In the genomic region with DNA sequence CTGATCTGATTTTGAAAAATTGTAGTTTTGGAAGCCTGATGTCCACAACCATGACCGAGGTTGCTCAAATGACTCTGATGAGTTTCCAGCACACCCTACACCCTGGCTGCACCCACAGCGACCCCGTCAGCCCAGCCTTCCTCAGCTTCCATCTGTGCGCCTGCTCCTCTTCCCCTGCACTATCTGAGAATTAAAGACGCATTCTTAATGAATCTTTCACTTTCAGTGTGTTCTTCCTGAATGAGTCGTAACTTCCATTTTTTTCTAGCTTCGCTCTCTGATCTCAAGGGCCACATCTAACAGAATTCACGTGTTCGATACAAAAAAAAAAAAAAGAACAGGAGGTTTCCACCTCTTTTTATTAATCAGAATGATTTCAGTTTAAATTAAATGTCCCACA, we compare ENCODE assay signal across 8 cellular contexts. TPM values are rescaled to one million over a fixed set of nuclear protein-coding genes. Genes with fewer than 3 reads are reported as not detected.
A peak's percentile ranks its signal among the peaks of the same experiment; 100 is the strongest.
DNase-seq lines count a peak whose midpoint lies in the region; ATAC-seq and TF ChIP-seq lines count a peak whose summit lies in the region.

No MANE protein-coding gene starts in this region.

- TF ChIP-seq CTCF in RWPE1 (conservative IDR thresholded peaks at IDR 0.05; ENCODE audit: low read depth), result no peak

- H3K27me3 Mint-ChIP-seq in CD8-positive, alpha-beta memory T cell, result no peaks in the 10 kb centered on the region
- no peaks in the 10 kb centered on the region for H3K27me3 Mint-ChIP-seq in stimulated activated naive B cell treated with anti-CD40 and anti-IgM and Interleukin-4, amounts not matched to agents 10 μg/mL and 1 μg/mL and 100 μg/mL, for 72 hours

- H3K4me1 ChIP-seq in CD8-positive, alpha-beta memory T cell (ENCODE audit: insufficient read depth, low read length), result peaks cover 26% of the 10 kb centered on the region

- H3K36me3 Mint-ChIP-seq in CD8-positive, alpha-beta memory T cell, result peaks cover 0 to 2% (median 0%) of the 10 kb centered on the region in 3 donors
- no peaks in the 10 kb centered on the region for H3K36me3 Mint-ChIP-seq in stimulated activated naive B cell treated with anti-CD40 and anti-IgM and Interleukin-4, amounts not matched to agents 10 μg/mL and 1 μg/mL and 100 μg/mL, for 72 hours

- H3K4me3 Mint-ChIP-seq in CD8-positive, alpha-beta memory T cell, result peak overlapping the region; percentile 68 to 92 (median 84)
- H3K4me3 Mint-ChIP-seq in stimulated activated naive B cell treated with anti-CD40 and anti-IgM and Interleukin-4, amounts not matched to agents 10 μg/mL and 1 μg/mL and 100 μg/mL, for 72 hours, result peak overlapping the region; percentile 56 to 74

- peak overlapping the region; percentile 62 to 97 (median 86) for H3K27ac Mint-ChIP-seq in CD8-positive, alpha-beta memory T cell
- peak overlapping the region; percentile 42 for H3K27ac Mint-ChIP-seq in stimulated activated naive B cell treated with anti-CD40 and anti-IgM and Interleukin-4, amounts not matched to agents 10 μg/mL and 1 μg/mL and 100 μg/mL, for 72 hours

- no peaks in the 10 kb centered on the region for H3K36me3 ChIP-seq in CD8-positive, alpha-beta memory T cell (ENCODE audit: insufficient read depth, low read length)
- H3K36me3 ChIP-seq in KOPT-K1 (ENCODE audit: insufficient read depth, low read length), result no peaks in the 10 kb centered on the region

- peak in 3 of 5 donors; percentile 36 to 57 (median 50) for DNase-seq in CD8-positive, alpha-beta memory T cell
- DNase-seq in activated effector memory CD4-positive, alpha-beta T cell treated with anti-CD3 and anti-CD28 coated beads, Interleukin-2, amount 50 U/mL, for 16 hours, result peak; percentile 72
- DNase-seq in iris pigment epithelial cell (ENCODE audit: low read depth) (peak; percentile 51), RWPE1 (ENCODE audit: low spot score) (no peak), activated gamma-delta T cell treated with Interleukin-2 at 50 U/mL for 16 hours (no peak)
- DNase-seq in stimulated activated naive B cell treated with anti-CD40 and anti-IgM and Interleukin-4, amounts not matched to agents 10 μg/mL and 1 μg/mL and 100 μg/mL, for 72 hours, result peak; percentile 54

- CTCF ChIA-PET in CD8-positive, alpha-beta memory T cell (lab: Charles Lee), result interaction anchor here (0.7 to 3.2 kb wide), 8 partner anchors 9 to 166 kb away, joined by 3 to 18 read pairs (median 6); a partner anchor contains a TSS
- CTCF ChIA-PET in RWPE1 (lab: Yijun Ruan, JAX), result interaction anchor here (0.7 kb wide), 1 partner anchor 15 kb away, joined by 6 read pairs; no protein-coding TSS in a partner anchor

- H3K27me3 ChIP-seq in CD8-positive, alpha-beta memory T cell (ENCODE audit: insufficient read depth, low read length, poor library complexity, severe bottlenecking), result no peaks in the 10 kb centered on the region

- H3K27ac ChIP-seq in CD8-positive, alpha-beta memory T cell (ENCODE audit: low read depth, low read length), result no peak overlapping the region
- peak overlapping the region; percentile 62 for H3K27ac ChIP-seq in KOPT-K1 (ENCODE audit: low read depth, low read length, poor library complexity, severe bottlenecking)
- H3K27ac ChIP-seq in RWPE1, result no peak overlapping the region

- H3K4me1 Mint-ChIP-seq in CD8-positive, alpha-beta memory T cell, result peaks cover 24 to 28% (median 26%) of the 10 kb centered on the region in 3 donors
- H3K4me1 Mint-ChIP-seq in stimulated activated naive B cell treated with anti-CD40 and anti-IgM and Interleukin-4, amounts not matched to agents 10 μg/mL and 1 μg/mL and 100 μg/mL, for 72 hours, result peaks cover 19 to 30% of the 10 kb centered on the region in 2 donors

- ATAC-seq in GM21390 (IDR thresholded peaks at IDR 0.05; ENCODE audit: unreplicated experiment), result peak; percentile 71
- ATAC-seq in stimulated activated naive B cell treated with anti-CD40 and anti-IgM and Interleukin-4, amounts not matched to agents 10 μg/mL and 1 μg/mL and 100 μg/mL, for 72 hours (replicated peaks), result peak; percentile 87 to 89

- POLR2A ChIA-PET in CD8-positive, alpha-beta memory T cell (lab: Charles Lee), result interaction anchor here (0.6 to 2.9 kb wide), 5 partner anchors 20 to 477 kb away, joined by 3 to 15 read pairs (median 3); a partner anchor contains a TSS
- POLR2A ChIA-PET in RWPE1 (lab: Yijun Ruan, JAX; ENCODE audit: low non-redundant PET), result no interaction called here

- peak overlapping the region; percentile 21 for H3K4me3 ChIP-seq in CD8-positive, alpha-beta memory T cell (ENCODE audit: low read length)

- H3K9me3 Mint-ChIP-seq in CD8-positive, alpha-beta memory T cell, result no peaks in the 10 kb centered on the region
- H3K9me3 Mint-ChIP-seq in stimulated activated naive B cell treated with anti-CD40 and anti-IgM and Interleukin-4, amounts not matched to agents 10 μg/mL and 1 μg/mL and 100 μg/mL, for 72 hours, result no peaks in the 10 kb centered on the region

- H3K9me3 ChIP-seq in CD8-positive, alpha-beta memory T cell (ENCODE audit: low read length), result no peaks in the 10 kb centered on the region
- H3K9me3 ChIP-seq in KOPT-K1 (ENCODE audit: insufficient read depth, low read length, poor library complexity, severe bottlenecking), result no peaks in the 10 kb centered on the region

RNA-seq across cellular contexts. Expression of a gene that starts 21.3 kb away (rescaled TPM):
- total RNA-seq in CD8-positive, alpha-beta memory T cell, result 10 to 100 TPM; 17.7 to 18.7 TPM
- 8.5 TPM for polyA plus RNA-seq in CD8-positive, alpha-beta memory T cell

Comparison
In these comparisons a context has a peak if more than half of its experiments do, and no peak if none do; other contexts are left out.
1. DNase-seq: peak in CD8-positive, alpha-beta memory T cell (3 of 5), activated effector memory CD4-positive, alpha-beta T cell treated with anti-CD3 and anti-CD28 coated beads, Interleukin-2, amount 50 U/mL, for 16 hours (single experiment), iris pigment epithelial cell (single experiment) and stimulated activated naive B cell treated with anti-CD40 and anti-IgM and Interleukin-4, amounts not matched to agents 10 μg/mL and 1 μg/mL and 100 μg/mL, for 72 hours (single experiment); none in RWPE1 (single experiment) and activated gamma-delta T cell treated with Interleukin-2 at 50 U/mL for 16 hours (single experiment).